ENCODE assay signal across 10 cellular contexts in the genomic region with DNA sequence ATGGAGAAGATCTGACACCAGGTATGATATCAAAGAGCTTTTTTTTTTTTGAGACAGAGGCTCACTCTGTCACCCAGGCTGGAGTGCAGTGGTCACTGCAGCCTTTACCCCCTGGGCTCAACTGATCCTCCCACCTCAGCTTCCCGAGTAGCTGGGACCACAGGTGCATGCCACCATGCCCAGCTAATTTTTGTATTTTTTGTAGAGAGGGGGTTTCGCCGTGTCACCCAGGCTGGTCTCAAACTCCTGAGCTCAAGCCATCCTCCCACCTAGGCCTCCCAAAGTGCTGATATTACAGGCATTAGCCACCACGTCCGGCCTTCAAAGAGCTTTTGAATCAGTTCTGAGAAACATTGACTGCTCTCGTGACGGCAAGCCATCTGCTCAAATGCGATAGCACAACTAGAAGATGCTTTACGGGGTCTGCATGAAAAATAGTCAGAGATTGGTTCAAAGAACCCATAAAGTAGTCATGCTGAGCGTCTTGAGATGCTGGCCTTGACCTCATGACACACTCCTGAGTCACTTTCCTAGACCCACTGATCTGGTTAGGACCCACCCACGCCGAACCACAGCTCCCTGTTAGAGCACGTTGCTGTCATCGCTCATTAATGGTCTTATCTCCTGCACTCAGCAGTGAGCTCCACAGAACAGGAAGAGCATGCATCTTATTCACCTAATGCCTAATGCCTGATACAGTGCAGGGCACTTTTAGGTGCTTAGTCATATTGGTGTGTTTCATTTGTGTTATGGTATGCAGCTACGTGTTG. TPM values are rescaled to one million over a fixed set of nuclear protein-coding genes. Genes with fewer than 3 reads are reported as not detected.
DNase-seq lines count a peak whose midpoint lies in the region; ATAC-seq and TF ChIP-seq lines count a peak whose summit lies in the region.
"Had no signal": no experiment of that assay in that cellular context is flagged by ENCODE, and none has a peak within 500 bp of the region (broad histone marks: within the 10 kb centered on the region; RNA-seq: fewer than 3 reads in every experiment).

No MANE protein-coding gene starts in this region.

- H3K4me1 ChIP-seq in osteoblast (ENCODE audit: insufficient read depth, low read length) (peaks cover 60% of the 10 kb centered on the region), right lobe of liver (no peaks in the 10 kb centered on the region)
- no peaks in the 10 kb centered on the region for H3K4me1 ChIP-seq in CD8-positive, alpha-beta T cell (ENCODE audit: insufficient read depth, low read length)

- H3K9me3 ChIP-seq in osteoblast (ENCODE audit: low read depth, low read length): no peaks in the 10 kb centered on the region
- H3K9me3 ChIP-seq in right lobe of liver: no peaks in the 10 kb centered on the region
- no peaks in the 10 kb centered on the region for H3K9me3 ChIP-seq in CD8-positive, alpha-beta T cell (ENCODE audit: low read length)

- ATAC-seq in HG03342 (IDR thresholded peaks at IDR 0.05; ENCODE audit: unreplicated experiment) (peak; percentile 67), right lobe of liver (no peak), GM21367 (IDR thresholded peaks at IDR 0.05; ENCODE audit: unreplicated experiment) (no peak)
- ATAC-seq in stimulated activated memory B cell treated with anti-CD40 and anti-IgM and Interleukin-4, amounts not matched to agents 10 μg/mL and 1 μg/mL and 100 μg/mL, for 72 hours: no peak
- ATAC-seq in CD8-positive, alpha-beta T cell: no peak

- TF ChIP-seq CTCF in osteoblast (IDR thresholded peaks at IDR 0.05; ENCODE audit: extremely low read depth, low read depth, low read length) (no peak), right lobe of liver (IDR thresholded peaks at IDR 0.05) (no peak)
- TF ChIP-seq CTCF in CD8-positive, alpha-beta T cell (IDR thresholded peaks at IDR 0.05): no peak

- DNase-seq in ELR (ENCODE audit: low read depth) (peak; percentile 100), amniotic stem cell (lab: John Stamatoyannopoulos, UW) (peak; percentile 66), osteoblast (ENCODE audit: insufficient read length, low spot score, missing footprints) (no peak), right lobe of liver (no peak)
- DNase-seq in CD8-positive, alpha-beta T cell: no peak
- DNase-seq: activated CD4-positive, CD25-positive, alpha-beta regulatory T cell had no signal

- H3K27ac ChIP-seq in osteoblast (ENCODE audit: low read depth, low read length): peak overlapping the region; percentile 64
- H3K27ac ChIP-seq in right lobe of liver: no peak overlapping the region
- no peak overlapping the region for H3K27ac ChIP-seq in CD8-positive, alpha-beta T cell (ENCODE audit: low read depth, low read length)
- H3K27ac ChIP-seq: skin epidermis had no signal

- H3K4me1 Mint-ChIP-seq in stimulated activated memory B cell treated with anti-CD40 and anti-IgM and Interleukin-4, amounts not matched to agents 10 μg/mL and 1 μg/mL and 100 μg/mL, for 72 hours: no peaks in the 10 kb centered on the region
- no peaks in the 10 kb centered on the region for H3K4me1 Mint-ChIP-seq in CD8-positive, alpha-beta T cell (ENCODE audit: low read depth)

- H3K36me3 ChIP-seq in osteoblast (ENCODE audit: insufficient read depth, low read length) (no peaks in the 10 kb centered on the region), right lobe of liver (no peaks in the 10 kb centered on the region)
- no peaks in the 10 kb centered on the region for H3K36me3 ChIP-seq in CD8-positive, alpha-beta T cell (ENCODE audit: insufficient read depth, low read length)

- peaks cover 2% of the 10 kb centered on the region for H3K9me3 Mint-ChIP-seq in stimulated activated memory B cell treated with anti-CD40 and anti-IgM and Interleukin-4, amounts not matched to agents 10 μg/mL and 1 μg/mL and 100 μg/mL, for 72 hours
- H3K9me3 Mint-ChIP-seq in CD8-positive, alpha-beta T cell: no peaks in the 10 kb centered on the region

- H3K4me3 ChIP-seq in osteoblast (ENCODE audit: insufficient read depth, low read length) (no peak overlapping the region), right lobe of liver (no peak overlapping the region)
- H3K4me3 ChIP-seq in CD8-positive, alpha-beta T cell (ENCODE audit: low read depth, low read length): no peak overlapping the region
- H3K4me3 ChIP-seq: skin epidermis had no signal

- no peaks in the 10 kb centered on the region for H3K36me3 Mint-ChIP-seq in stimulated activated memory B cell treated with anti-CD40 and anti-IgM and Interleukin-4, amounts not matched to agents 10 μg/mL and 1 μg/mL and 100 μg/mL, for 72 hours
- no peaks in the 10 kb centered on the region for H3K36me3 Mint-ChIP-seq in CD8-positive, alpha-beta T cell

- no peak for TF ChIP-seq POLR2A in right lobe of liver (IDR thresholded peaks at IDR 0.05)

- H3K4me3 Mint-ChIP-seq in stimulated activated memory B cell treated with anti-CD40 and anti-IgM and Interleukin-4, amounts not matched to agents 10 μg/mL and 1 μg/mL and 100 μg/mL, for 72 hours: no peak overlapping the region
- H3K4me3 Mint-ChIP-seq in CD8-positive, alpha-beta T cell: no peak overlapping the region

- 85% methylated on average over 9 of the region's 15 CpGs for WGBS in right lobe of liver (ENCODE audit: insufficient coverage, low coverage, low lambda C conversion rate, missing lambda C conversion rate)

- H3K27ac Mint-ChIP-seq in stimulated activated memory B cell treated with anti-CD40 and anti-IgM and Interleukin-4, amounts not matched to agents 10 μg/mL and 1 μg/mL and 100 μg/mL, for 72 hours: no peak overlapping the region
- H3K27ac Mint-ChIP-seq in CD8-positive, alpha-beta T cell: no peak overlapping the region

- intact Hi-C loops in right lobe of liver (cut with DNase I): no loop called here
- intact Hi-C loops in CD8-positive, alpha-beta T cell (cut with DNase I, micrococcal nuclease): loop anchor here in 1 of 2 experiments (10.0 kb wide), 1 partner anchor 61 kb away; the partner anchor contains the start of gene NR2F2

- H3K79me2 ChIP-seq in osteoblast (ENCODE audit: insufficient read depth, low read length): no peaks in the 10 kb centered on the region

- peak overlapping the region; percentile 59 for H3K4me2 ChIP-seq in osteoblast (ENCODE audit: insufficient read depth, low read length)

- H3K27me3 ChIP-seq in osteoblast (ENCODE audit: insufficient read depth, low read length): no peaks in the 10 kb centered on the region
- no peaks in the 10 kb centered on the region for H3K27me3 ChIP-seq in right lobe of liver
- H3K27me3 ChIP-seq in CD8-positive, alpha-beta T cell (ENCODE audit: insufficient read depth, low read length): no peaks in the 10 kb centered on the region

- no peaks in the 10 kb centered on the region for H3K27me3 Mint-ChIP-seq in stimulated activated memory B cell treated with anti-CD40 and anti-IgM and Interleukin-4, amounts not matched to agents 10 μg/mL and 1 μg/mL and 100 μg/mL, for 72 hours
- H3K27me3 Mint-ChIP-seq in CD8-positive, alpha-beta T cell (ENCODE audit: low read depth): no peaks in the 10 kb centered on the region

- H2AFZ ChIP-seq in osteoblast (ENCODE audit: low read length): no peak overlapping the region

- H4K20me1 ChIP-seq in osteoblast (ENCODE audit: insufficient read depth, low read length): no peaks in the 10 kb centered on the region

- POLR2A ChIA-PET in CD8-positive, alpha-beta T cell (lab: Charles Lee): interaction anchor here (0.7 kb wide), 1 partner anchor 241 kb away, joined by 3 read pairs; no protein-coding TSS in a partner anchor

- CTCF ChIA-PET in CD8-positive, alpha-beta T cell (lab: Charles Lee): no interaction called here

RNA-seq across cellular contexts. Expression of gene NR2F2, which starts 57.0 kb away (rescaled TPM):
- total RNA-seq in osteoblast (13.0 and 14.5 TPM in 2 replicates), right lobe of liver (10 to 100 TPM; 11.6 to 30.0 (median 20.7) TPM)
- not detected for total RNA-seq in CD8-positive, alpha-beta T cell

Comparison
In these comparisons a context has a peak if more than half of its experiments do, and no peak if none do; other contexts are left out.
1. DNase-seq: peak in ELR (single experiment) and amniotic stem cell (single experiment); none in osteoblast (single experiment), right lobe of liver (0 of 3) and CD8-positive, alpha-beta T cell (0 of 7).
2. RNA of gene NR2F2, which starts 57.0 kb away (total RNA-seq): 11.6 to 30.0 TPM in right lobe of liver and 13.0 to 14.5 TPM in osteoblast; not detected in CD8-positive, alpha-beta T cell; every median in the first group is over 10 times any median in the second.